ENCODE assay signal across 10 cellular contexts in genomic region chr22:43345761-43346261, GRCh38. TPM values are rescaled to one million over a fixed set of nuclear protein-coding genes. Genes with fewer than 3 reads are reported as not detected.
DNase-seq lines count a peak whose midpoint lies in the region; ATAC-seq and TF ChIP-seq lines count a peak whose summit lies in the region.
"Had no signal": no experiment of that assay in that cellular context is flagged by ENCODE, and none has a peak within 500 bp of the region (broad histone marks: within the 10 kb centered on the region; RNA-seq: fewer than 3 reads in every experiment).

No MANE protein-coding gene starts in this region.

- H3K36me3 ChIP-seq in OCI-LY7 (ENCODE audit: insufficient read depth, low read length), result no peaks in the 10 kb centered on the region
- H3K36me3 ChIP-seq: Peyer's patch had no signal

- no peak overlapping the region for H3K4me3 ChIP-seq in OCI-LY7 (ENCODE audit: low read depth, low read length, poor library complexity, severe bottlenecking)
- H3K4me3 ChIP-seq: Peyer's patch, testis had no signal

- CTCF ChIA-PET in OCI-LY7 (lab: Charles Lee; ENCODE audit: unreplicated experiment), result interaction anchor here (0.7 to 1.8 kb wide), 2 partner anchors 70 to 72 kb away, joined by 3 to 11 read pairs; no protein-coding TSS in a partner anchor

- DNase-seq in CD1c-positive myeloid dendritic cell (ENCODE audit: extremely low spot score) (peak; percentile 23), GM13977 (ENCODE audit: low spot score) (peak; percentile 62), OCI-LY7 (ENCODE audit: low spot score) (no peak), left lobe of liver (ENCODE audit: low spot score) (peak; percentile 81), NCI-H2196 (lab: John Stamatoyannopoulos, UW; ENCODE audit: unreplicated experiment) (no peak), dedifferentiated amniotic fluid mesenchymal stem cell (ENCODE audit: extremely low spot score) (no peak)

- intact Hi-C loops in OCI-LY7 (cut with micrococcal nuclease; ENCODE audit: unreplicated experiment), result loop anchor here (1.0 kb wide), 2 partner anchors 72 to 115 kb away; no protein-coding TSS in a partner anchor

- H2AFZ ChIP-seq in OCI-LY7 (ENCODE audit: low read length), result peak overlapping the region; percentile 42; the same call in 1 of the 2 replicates

- ATAC-seq in left lobe of liver, result peak; percentile 75
- no peak for ATAC-seq in HG03025 (IDR thresholded peaks at IDR 0.05; ENCODE audit: low FRiP score, unreplicated experiment)
- no peak for ATAC-seq in GM21529 (IDR thresholded peaks at IDR 0.05; ENCODE audit: unreplicated experiment)

- POLR2A ChIA-PET in OCI-LY7 (lab: Charles Lee), result no interaction called here

- no peak overlapping the region for H3K4me2 ChIP-seq in OCI-LY7 (ENCODE audit: low read length)

- no peaks in the 10 kb centered on the region for H4K20me1 ChIP-seq in OCI-LY7 (ENCODE audit: insufficient read depth, low read length)

- H3K27ac ChIP-seq in OCI-LY7 (ENCODE audit: low read depth, low read length, poor library complexity, severe bottlenecking), result no peak overlapping the region
- H3K27ac ChIP-seq: Peyer's patch, testis had no signal

- in situ Hi-C loops in GM13977 (cut with MboI; ENCODE audit: low pct_unique_long_range_greater_than_20kb, low sequenced_read_pairs, unreplicated experiment), result no loop called here

- no peaks in the 10 kb centered on the region for H3K79me2 ChIP-seq in OCI-LY7 (ENCODE audit: insufficient read depth, low read depth, low read length)

- H3K4me1 ChIP-seq in OCI-LY7 (ENCODE audit: insufficient read depth, low read length, poor library complexity, severe bottlenecking), result no peaks in the 10 kb centered on the region

- H3K9me3 ChIP-seq in OCI-LY7 (ENCODE audit: low read length), result no peaks in the 10 kb centered on the region
- H3K9me3 ChIP-seq: testis had no signal

- no peaks in the 10 kb centered on the region for H3K9me2 ChIP-seq in OCI-LY7 (ENCODE audit: insufficient read depth, low read length)

- no TSS peak for BruUV-seq in OCI-LY7 (replicated peaks; lab: Mats Ljungman, UMichigan)

- TF ChIP-seq CTCF in GM13977 (IDR thresholded peaks at IDR 0.05; ENCODE audit: extremely low read depth, insufficient read depth, missing control alignments) (no peak), OCI-LY7 (conservative IDR thresholded peaks at IDR 0.05; ENCODE audit: low read length) (no peak)

RNA-seq across cellular contexts. Expression of gene SCUBE1, which starts 2.6 kb away (rescaled TPM):
- not detected in 2 replicates for total RNA-seq in OCI-LY7 (2014; rRNA removed; shearing (Covaris generic))
- total RNA-seq in OCI-LY7 (2022), result not detected in 2 replicates
- 2.9 TPM for total RNA-seq in left lobe of liver

Comparison
In these comparisons a context has a peak if more than half of its experiments do, and no peak if none do; other contexts are left out.
1. DNase-seq: peak in CD1c-positive myeloid dendritic cell (single experiment), GM13977 (single experiment) and left lobe of liver (single experiment); none in OCI-LY7 (single experiment), NCI-H2196 (single experiment) and dedifferentiated amniotic fluid mesenchymal stem cell (single experiment).